23 cellular contexts compared by ENCODE assay signal in the genomic region with DNA sequence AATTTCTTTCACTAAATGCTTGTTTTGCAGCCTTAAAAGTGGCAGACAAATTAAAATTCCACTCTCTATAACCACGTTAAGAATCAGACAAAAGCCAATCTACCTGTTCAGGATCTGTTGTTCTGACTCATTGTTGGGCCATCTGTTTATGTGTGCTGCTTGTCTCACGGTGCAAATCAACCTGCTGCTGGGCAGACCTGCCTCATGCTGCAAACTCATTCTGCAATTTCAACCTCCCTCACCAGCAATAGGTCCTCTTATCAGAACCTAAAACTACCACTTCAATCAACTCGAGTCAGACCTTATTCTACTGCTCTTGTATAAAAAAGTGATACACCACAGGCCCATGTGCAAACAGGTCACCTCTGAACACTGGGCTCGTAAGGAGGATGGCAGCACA.
A peak's percentile ranks its signal among the peaks of the same experiment; 100 is the strongest.
DNase-seq lines count a peak whose midpoint lies in the region; ATAC-seq, FAIRE-seq and TF ChIP-seq lines count a peak whose summit lies in the region.
"Had no signal": no experiment of that assay in that cellular context is flagged by ENCODE, and none has a peak within 500 bp of the region (broad histone marks: within the 10 kb centered on the region; RNA-seq: fewer than 3 reads in every experiment).

No MANE protein-coding gene starts in this region.

- H3K27me3 ChIP-seq in Karpas-422 (ENCODE audit: low read length) (no peaks in the 10 kb centered on the region), K562 (ENCODE audit: control insufficient read depth in 2 of 2, insufficient read depth in 2 of 2, low read length in 2 of 2) (no peaks in the 10 kb centered on the region), keratinocyte (ENCODE audit: control insufficient read depth, extremely low read depth, insufficient read depth, low read length) (no peaks in the 10 kb centered on the region)
- H3K27me3 ChIP-seq: SJCRH30 had no signal

- H3K9me1 ChIP-seq in K562 (ENCODE audit: control insufficient read depth, insufficient read depth, low read length), result no peaks in the 10 kb centered on the region
- no peaks in the 10 kb centered on the region for H3K9me1 ChIP-seq in keratinocyte (ENCODE audit: control insufficient read depth, extremely low read depth, insufficient read depth, low read length)

- no peaks in the 10 kb centered on the region for H3K9me2 ChIP-seq in Karpas-422 (replicated peaks; ENCODE audit: insufficient read depth, low read length)

- FAIRE-seq in K562 (lab: Jason Lieb, UNC) (peak; percentile 70), keratinocyte (lab: Jason Lieb, UNC) (peak; percentile 64), kidney (lab: Jason Lieb, UNC) (no peak)
- FAIRE-seq: astrocyte, colon had no signal

- H2AFZ ChIP-seq in Karpas-422 (ENCODE audit: low read length), result no peak overlapping the region
- H2AFZ ChIP-seq in K562 (ENCODE audit: low read depth, low read length), result peak overlapping the region; percentile 26
- no peak overlapping the region for H2AFZ ChIP-seq in keratinocyte (ENCODE audit: control insufficient read depth, low read length)

- H3K9ac ChIP-seq in Karpas-422 (ENCODE audit: low read length) (peak overlapping the region; percentile 6; the same call in 1 of the 2 replicates), K562 (ENCODE audit: insufficient read depth in 1 of 2, low read depth in 2 of 2, low read length in 2 of 2) (peak overlapping the region; percentile 29 to 90; a peak in 2 of 4 replicates), keratinocyte (ENCODE audit: control insufficient read depth, extremely low read depth, insufficient read depth, low read length) (no peak overlapping the region), kidney (ENCODE audit: low read length in 2 of 2) (no peak overlapping the region)

- peak; percentile 14 for ATAC-seq in K562
- ATAC-seq: activated CD8-positive, alpha-beta T cell treated with anti-CD3 and anti-CD28 coated beads for 36 hours; natural killer cell treated with Interleukin-12 subunit alpha and Interleukin-12 subunit beta and Interleukin-15 and Interleukin-18, amount 100 ng/mL, for 72 hours had no signal

- H3K4me2 ChIP-seq in Karpas-422 (ENCODE audit: low read depth, low read length, poor library complexity, severe bottlenecking) (no peak overlapping the region), K562 (ENCODE audit: insufficient read depth, low read length) (peak overlapping the region; percentile 57), keratinocyte (ENCODE audit: control insufficient read depth, extremely low read depth, insufficient read depth, low read depth, low read length) (no peak overlapping the region)

- POLR2A ChIA-PET in K562 (lab: Yijun Ruan, JAX), result interaction anchor here (1.2 kb wide), 1 partner anchor 32 kb away, joined by 3 read pairs; no protein-coding TSS in a partner anchor

- peak; percentile 5; the same call in 1 of the 2 replicates for TF ChIP-seq EP300 in K562 (IDR thresholded peaks at IDR 0.05; ENCODE audit: low read length)

- in situ Hi-C loops in K562 (cut with MboI), result no loop called here

- TF ChIP-seq RAD21 in K562 (CRISPR knock-in tag; conservative IDR thresholded peaks at IDR 0.05 in 1 of 2, IDR thresholded peaks at IDR 0.05 in 1 of 2), result no peak

- CTCF ChIA-PET in K562 (lab: Yijun Ruan, JAX; ENCODE audit: low intra/inter-chr PET ratio), result no interaction called here

- TF ChIP-seq POLR2A in K562 (conservative IDR thresholded peaks at IDR 0.05), result no peak

- dilution Hi-C loops in keratinocyte (cut with MboI; ENCODE audit: extremely low pct_ligation_motif_present, low sequenced_read_pairs), result no loop called here

- DNase-seq in DMS 273 (lab: John Stamatoyannopoulos, UW; ENCODE audit: unreplicated experiment), result peak; percentile 19
- no peak for DNase-seq in DMS 273 treated with DMSO at 0.1 percent for 48 hours (lab: John Stamatoyannopoulos, UW)
- DNase-seq in Karpas-422, result no peak
- peak; percentile 41 to 73 (median 46) for DNase-seq in K562 (ENCODE audit: extremely low read depth in 1 of 4, low spot score in 3 of 4)
- DNase-seq in keratinocyte (ENCODE audit: low read depth, low spot score), result no peak
- no peak for DNase-seq in kidney
- no peak for DNase-seq in NCI-H2081 treated with DMSO at 0.1 percent for 48 hours (lab: John Stamatoyannopoulos, UW)
- DNase-seq in cortex of kidney (lab: John Stamatoyannopoulos, UW), result no peak
- DNase-seq: activated B cell treated with CpG ODN at 0.5 μM for 24 hours; activated CD8-positive, alpha-beta T cell treated with anti-CD3 and anti-CD28 coated beads for 36 hours; activated naive CD4-positive, alpha-beta T cell treated with anti-CD3 and anti-CD28 coated beads, Interleukin-2, amount 50 U/mL, for 16 hours; activated T-cell treated with anti-CD3 and anti-CD28 coated beads, Interleukin-2, amount 50 U/mL, for 1 hour; hippocampal formation; kidney glomerular epithelial cell; NCI-H2029 treated with DMSO at 0.1 percent for 48 hours; NCI-H526 treated with DMSO at 0.1 percent for 48 hours; SJCRH30; stimulated activated CD4-positive, alpha-beta T cell treated with anti-CD3 and anti-CD28 coated beads, Interleukin-4, amount 100 ng/mL, for 24 hours had no signal

- H3K27ac ChIP-seq in Karpas-422 (ENCODE audit: low read length), result peak overlapping the region; percentile 65
- peak overlapping the region; percentile 98 for H3K27ac ChIP-seq in K562 (ENCODE audit: extremely low read depth, low read depth, low read length)
- H3K27ac ChIP-seq in keratinocyte (ENCODE audit: control insufficient read depth, insufficient read depth, low read length), result no peak overlapping the region
- no peak overlapping the region for H3K27ac ChIP-seq in kidney (ENCODE audit: low read depth in 2 of 2, low read length in 2 of 2)
- H3K27ac ChIP-seq: 22Rv1, SJCRH30, skin epidermis had no signal

- H3K9me3 ChIP-seq in Karpas-422 (ENCODE audit: low read length), result no peaks in the 10 kb centered on the region
- no peaks in the 10 kb centered on the region for H3K9me3 ChIP-seq in K562 (replicated peaks; ENCODE audit: control insufficient read depth, insufficient read depth, low read depth, low read length)
- no peaks in the 10 kb centered on the region for H3K9me3 ChIP-seq in keratinocyte (ENCODE audit: control insufficient read depth, low read depth, low read length)
- H3K9me3 ChIP-seq in kidney (ENCODE audit: control insufficient read depth in 1 of 2, low read length in 2 of 2), result no peaks in the 10 kb centered on the region
- H3K9me3 ChIP-seq: SJCRH30 had no signal

- H3K4me3 ChIP-seq in Karpas-422 (ENCODE audit: low read length), result no peak overlapping the region
- H3K4me3 ChIP-seq in K562, result no peak overlapping the region
- no peak overlapping the region for H3K4me3 ChIP-seq in keratinocyte (ENCODE audit: control insufficient read depth in 2 of 3, extremely low read depth in 1 of 3, insufficient read depth in 2 of 3, low read depth in 1 of 3, low read length in 3 of 3)
- no peak overlapping the region for H3K4me3 ChIP-seq in kidney (ENCODE audit: low read length in 2 of 2)
- H3K4me3 ChIP-seq: SJCRH30, skin epidermis had no signal

- TF ChIP-seq CTCF in K562 (IDR thresholded peaks at IDR 0.05 in 2 of 3, conservative IDR thresholded peaks at IDR 0.05 in 1 of 3; ENCODE audit: insufficient read depth in 2 of 3, low read depth in 1 of 3, low read length in 3 of 3), result no peak
- TF ChIP-seq CTCF in keratinocyte (optimal IDR thresholded peaks at IDR 0.05 in 1 of 3, IDR thresholded peaks at IDR 0.05 in 1 of 3, conservative IDR thresholded peaks at IDR 0.05 in 1 of 3; ENCODE audit: extremely low read depth in 1 of 3, insufficient read depth in 2 of 3, low read length in 3 of 3), result no peak
- TF ChIP-seq CTCF in kidney (IDR thresholded peaks at IDR 0.05; ENCODE audit: borderline replicate concordance, extremely low read depth, insufficient read depth), result no peak

- H3K79me2 ChIP-seq in Karpas-422 (ENCODE audit: low read length) (peaks cover 92% of the 10 kb centered on the region), K562 (ENCODE audit: control insufficient read depth, insufficient read depth, low read length) (peaks cover 41% of the 10 kb centered on the region), keratinocyte (ENCODE audit: control insufficient read depth, insufficient read depth, low read length) (no peaks in the 10 kb centered on the region)

- WGBS in K562 (ENCODE audit: insufficient coverage, low coverage, missing lambda C conversion rate), result 0% methylated on average over 4 of the region's 4 CpGs

- intact Hi-C loops in K562 (cut with micrococcal nuclease), result loop anchor here (10.0 kb wide), 1 partner anchor 107 kb away; no protein-coding TSS in a partner anchor
- intact Hi-C loops in kidney (cut with DNase I), result no loop called here

- no peaks in the 10 kb centered on the region for H4K20me1 ChIP-seq in Karpas-422 (ENCODE audit: insufficient read depth, low read depth, low read length)
- H4K20me1 ChIP-seq in K562 (replicated peaks; ENCODE audit: control insufficient read depth, insufficient read depth, low read length), result no peaks in the 10 kb centered on the region
- H4K20me1 ChIP-seq in keratinocyte (ENCODE audit: control insufficient read depth, extremely low read depth, insufficient read depth, low read length), result no peaks in the 10 kb centered on the region

- no TSS peak for BruUV-seq in K562 (replicated peaks; lab: Mats Ljungman, UMichigan)

- H3K4me1 ChIP-seq in Karpas-422 (ENCODE audit: low read length) (peaks cover 82% of the 10 kb centered on the region), K562 (replicated peaks in 1 of 2; ENCODE audit: control insufficient read depth in 2 of 2, insufficient read depth in 2 of 2, low read length in 2 of 2) (peaks cover 15 to 62% of the 10 kb centered on the region in 2 experiments), keratinocyte (ENCODE audit: control insufficient read depth, extremely low read depth, insufficient read depth, low read length) (no peaks in the 10 kb centered on the region), kidney (ENCODE audit: control insufficient read depth in 1 of 2, insufficient read depth in 1 of 2, low read depth in 1 of 2, low read length in 2 of 2) (peaks cover 4 to 6% of the 10 kb centered on the region in 2 donors)

- H3K36me3 ChIP-seq in Karpas-422 (ENCODE audit: insufficient read depth, low read length) (no peaks in the 10 kb centered on the region), K562 (ENCODE audit: control insufficient read depth, insufficient read depth, low read length) (no peaks in the 10 kb centered on the region), keratinocyte (ENCODE audit: control insufficient read depth in 2 of 2, extremely low read depth in 1 of 2, insufficient read depth in 2 of 2, low read length in 2 of 2) (no peaks in the 10 kb centered on the region), kidney (ENCODE audit: control insufficient read depth in 1 of 2, insufficient read depth in 2 of 2, low read length in 2 of 2) (no peaks in the 10 kb centered on the region)
- H3K36me3 ChIP-seq: SJCRH30 had no signal

TF ChIP-seq in K562, 482 proteins besides CTCF, POLR2A, EP300 and RAD21 (continues in another document):
- TF ChIP-seq MYC (IDR thresholded peaks at IDR 0.05; ENCODE audit: low read depth, low read length) (peak; percentile 48), MYC (CRISPR knock-in tag; IDR thresholded peaks at IDR 0.05; ENCODE audit: borderline replicate concordance, low read depth) (no peak), POLR2H (tag; IDR thresholded peaks at IDR 0.05; ENCODE audit: low read depth) (no peak), BACH1 (tag; IDR thresholded peaks at IDR 0.05) (no peak), NCOR1 (IDR thresholded peaks at IDR 0.05) (no peak), SMAD4 (CRISPR knock-in tag; conservative IDR thresholded peaks at IDR 0.05) (no peak)

Comparison
In these comparisons a context has a peak if more than half of its experiments do, and no peak if none do; other contexts are left out.
1. DNase-seq: peak in DMS 273 (single experiment) and K562 (4 of 4); none in DMS 273 treated with DMSO at 0.1 percent for 48 hours (single experiment), Karpas-422 (single experiment), keratinocyte (single experiment), kidney (single experiment), NCI-H2081 treated with DMSO at 0.1 percent for 48 hours (single experiment) and cortex of kidney (single experiment).
2. H3K27ac ChIP-seq: peak in Karpas-422 (single experiment) and K562 (single experiment); none in keratinocyte (single experiment) and kidney (0 of 2).
3. H3K9ac ChIP-seq: peak in Karpas-422 (single experiment) and K562 (2 of 2); none in keratinocyte (single experiment) and kidney (0 of 2).